Comparison of ENCODE assay signal across 8 cellular contexts in the genomic region with DNA sequence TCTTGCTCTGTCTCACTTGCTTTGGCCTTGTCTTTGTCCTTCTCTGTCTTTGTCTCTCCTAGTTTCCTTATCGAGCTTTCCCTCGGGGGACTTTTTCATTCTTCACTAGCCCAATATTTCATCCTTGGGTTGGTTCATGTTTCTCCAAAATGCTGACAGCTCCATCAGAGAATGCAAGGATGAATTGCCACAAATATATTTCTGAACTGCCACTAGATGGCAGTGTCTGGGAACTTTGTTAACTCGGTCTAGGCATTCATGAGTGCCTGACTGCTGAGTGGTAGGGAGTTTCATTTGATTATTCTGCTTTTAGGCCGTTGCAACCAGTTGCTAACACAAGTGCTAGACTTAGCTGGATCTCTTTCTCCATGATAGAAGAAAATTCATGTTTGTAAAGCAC.
DNase-seq lines count a peak whose midpoint lies in the region; ATAC-seq and TF ChIP-seq lines count a peak whose summit lies in the region.

No MANE protein-coding gene starts in this region.

- ATAC-seq in GM19023 (IDR thresholded peaks at IDR 0.05; ENCODE audit: unreplicated experiment), result peak; percentile 92
- no peak for ATAC-seq in body of pancreas
- no peak for ATAC-seq in stimulated activated naive CD8-positive, alpha-beta T cell treated with anti-CD3 and anti-CD28 coated beads, Interleukin-15, Interleukin-2, amounts not matched to agents 100 U/mL and 50 U/mL, for 24 hours
- no peak for ATAC-seq in omental fat pad (ENCODE audit: low FRiP score)

- TF ChIP-seq POLR2A in body of pancreas (IDR thresholded peaks at IDR 0.05), result no peak

- H3K9me3 ChIP-seq in body of pancreas, result no peaks in the 10 kb centered on the region

- 2 to 4% methylated on average over 4 of the region's 4 CpGs for WGBS in body of pancreas, 2 donors

- peak; percentile 33 to 78 (median 48) for TF ChIP-seq CTCF in body of pancreas (IDR thresholded peaks at IDR 0.05)
- no peak for TF ChIP-seq CTCF in omental fat pad (IDR thresholded peaks at IDR 0.05)

- H3K4me3 ChIP-seq in Jurkat, Clone E6-1 (ENCODE audit: low read length), result no peak overlapping the region
- H3K4me3 ChIP-seq in body of pancreas, result no peak overlapping the region

- no peaks in the 10 kb centered on the region for H3K27me3 ChIP-seq in body of pancreas

- H3K4me1 ChIP-seq in body of pancreas, result no peaks in the 10 kb centered on the region

- H3K36me3 ChIP-seq in body of pancreas (replicated peaks in 1 of 2; ENCODE audit: insufficient read depth in 1 of 2, low read depth in 2 of 2), result no peaks in the 10 kb centered on the region

- intact Hi-C loops in body of pancreas (cut with DNase I), result loop anchor here (10.0 kb wide), 1 partner anchor 332 kb away; no protein-coding TSS in a partner anchor

- no peak overlapping the region for H3K27ac ChIP-seq in body of pancreas

- DNase-seq in Ammon's horn (ENCODE audit: low spot score) (peak; percentile 75), body of pancreas (peak in 3 of 4 donors; percentile 23 to 37 (median 34)), iPS-NIHi7 (ENCODE audit: extremely low spot score) (peak; percentile 83), omental fat pad (ENCODE audit: low spot score) (no peak), NCI-H510A treated with DMSO at 0.1 percent for 48 hours (lab: John Stamatoyannopoulos, UW) (no peak)
- peak; percentile 36 for DNase-seq in Jurkat, Clone E6-1 (ENCODE audit: low read depth, low spot score)
- peak; percentile 3 for DNase-seq in stimulated activated naive CD8-positive, alpha-beta T cell treated with anti-CD3 and anti-CD28 coated beads, Interleukin-15, Interleukin-2, amounts not matched to agents 100 U/mL and 50 U/mL, for 24 hours

Comparison
In these comparisons a context has a peak if more than half of its experiments do, and no peak if none do; other contexts are left out.
1. DNase-seq: peak in Ammon's horn (single experiment), Jurkat, Clone E6-1 (single experiment), body of pancreas (3 of 4), iPS-NIHi7 (single experiment) and stimulated activated naive CD8-positive, alpha-beta T cell treated with anti-CD3 and anti-CD28 coated beads, Interleukin-15, Interleukin-2, amounts not matched to agents 100 U/mL and 50 U/mL, for 24 hours (single experiment); none in omental fat pad (single experiment) and NCI-H510A treated with DMSO at 0.1 percent for 48 hours (single experiment).
2. CTCF ChIP-seq: peak in body of pancreas (7 of 7); none in omental fat pad (0 of 3).